ENCODE assay signal across 8 cellular contexts in genomic region chr3:183122257-183122932, GRCh38. TPM values are rescaled to one million over a fixed set of nuclear protein-coding genes. Genes with fewer than 3 reads are reported as not detected.
DNase-seq lines count a peak whose midpoint lies in the region; ATAC-seq and TF ChIP-seq lines count a peak whose summit lies in the region.

No MANE protein-coding gene starts in this region.

- H3K27ac ChIP-seq in uterus: no peak overlapping the region

- no peaks in the 10 kb centered on the region for H3K4me1 ChIP-seq in uterus

- no peaks in the 10 kb centered on the region for H3K36me3 ChIP-seq in uterus

- TF ChIP-seq CTCF in uterus (IDR thresholded peaks at IDR 0.05): peak; percentile 70 to 84 (median 76)

- ATAC-seq in left colon: peak; percentile 60
- no peak for ATAC-seq in GM21526 (IDR thresholded peaks at IDR 0.05; ENCODE audit: low FRiP score, unreplicated experiment)
- ATAC-seq in GM21360 (IDR thresholded peaks at IDR 0.05; ENCODE audit: unreplicated experiment): no peak

- peak; percentile 38 for DNase-seq in COR-L47 (lab: John Stamatoyannopoulos, UW)
- peak; percentile 64 for DNase-seq in H4 (ENCODE audit: low spot score)
- peak; percentile 82 for DNase-seq in NCI-H345 treated with DMSO at 0.1 percent for 48 hours (lab: John Stamatoyannopoulos, UW; ENCODE audit: unreplicated experiment)
- peak; percentile 63 for DNase-seq in brain pericyte (ENCODE audit: low read depth, low spot score)
- DNase-seq in left colon: no peak
- DNase-seq in uterus: no peak

- peaks cover 0 to 2% of the 10 kb centered on the region in 2 donors for H3K27me3 ChIP-seq in uterus

- no peaks in the 10 kb centered on the region for H3K9me3 ChIP-seq in uterus

- no peak for TF ChIP-seq POLR2A in uterus (IDR thresholded peaks at IDR 0.05)

- no peak overlapping the region for H3K4me3 ChIP-seq in uterus

- intact Hi-C loops in left colon (cut with DNase I, micrococcal nuclease): loop anchor here (5.0 to 10.0 kb wide), 2 partner anchors 262 to 265 kb away; no protein-coding TSS in a partner anchor
- intact Hi-C loops in uterus (cut with DNase I; ENCODE audit: low total_unique reads): loop anchor here (10.0 kb wide), 1 partner anchor 262 kb away; no protein-coding TSS in a partner anchor

RNA-seq across cellular contexts. Expression of gene MCCC1, which starts 23.1 kb away (rescaled TPM):
- 13.9 and 24.9 TPM in 2 replicates for total RNA-seq in H4 (2014; rRNA removed; shearing (Covaris generic))
- total RNA-seq in left colon (10 to 100 TPM; 29.4 to 33.4 TPM), uterus (10 to 100 TPM; 20.5 to 40.3 (median 35.0) TPM)

RNA-seq across cellular contexts. Expression of gene LAMP3, which starts 40.1 kb away (rescaled TPM):
- total RNA-seq in H4 (2014; rRNA removed; shearing (Covaris generic)): 0.08 and 0.41 TPM in 2 replicates
- under 1 TPM; 0.31 to 0.50 TPM for total RNA-seq in left colon
- total RNA-seq in uterus: under 1 TPM in 1 of 4 donors, not detected in 3; 0.28 TPM

Comparison
In these comparisons a context has a peak if more than half of its experiments do, and no peak if none do; other contexts are left out.
1. DNase-seq: peak in COR-L47 (single experiment), H4 (single experiment), NCI-H345 treated with DMSO at 0.1 percent for 48 hours (single experiment) and brain pericyte (single experiment); none in left colon (0 of 2) and uterus (0 of 2).